Comparison of ENCODE assay signal across 8 cellular contexts in the genomic region with DNA sequence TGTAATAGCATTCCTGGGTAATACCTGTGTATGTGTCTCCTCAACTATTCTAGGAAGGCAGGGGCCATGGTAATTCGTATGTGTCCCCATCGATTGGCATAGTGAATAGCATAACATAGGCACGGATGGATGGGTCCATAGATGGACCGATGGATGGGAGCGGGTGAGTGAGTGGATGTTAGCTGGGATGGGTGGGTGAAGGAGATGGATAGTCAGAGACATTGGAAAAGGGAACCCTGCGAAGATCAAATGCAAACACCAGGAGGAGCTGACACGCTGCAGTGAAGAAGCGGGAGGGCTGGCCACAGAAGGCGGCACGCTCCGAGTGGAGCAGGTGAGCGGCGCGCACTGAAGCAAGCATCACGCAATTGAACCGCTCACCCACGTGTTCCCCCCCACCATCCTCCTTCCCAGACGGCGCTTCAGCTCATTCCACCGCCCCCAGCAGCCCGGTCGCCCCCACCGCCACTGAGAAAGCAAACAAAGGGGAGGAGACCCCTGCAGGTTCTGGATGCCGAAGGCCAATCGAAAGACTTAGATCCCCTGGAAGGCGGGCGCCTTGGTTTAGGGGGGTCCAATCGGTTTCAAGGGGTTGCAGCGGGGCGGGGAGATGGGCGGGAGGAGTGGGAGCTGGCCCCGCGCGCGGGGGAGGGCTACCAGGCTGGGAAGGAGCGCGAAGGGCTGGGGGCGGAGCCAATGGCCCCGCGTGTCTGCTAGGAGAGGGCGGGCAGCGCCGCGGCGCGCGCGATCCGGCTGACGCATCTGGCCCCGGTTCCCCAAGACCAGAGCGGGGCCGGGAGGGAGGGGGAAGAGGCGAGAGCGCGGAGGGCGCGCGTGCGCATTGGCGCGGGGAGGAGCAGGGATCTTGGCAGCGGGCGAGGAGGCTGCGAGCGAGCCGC. TPM values are rescaled to one million over a fixed set of nuclear protein-coding genes. Genes with fewer than 3 reads are reported as not detected.
DNase-seq lines count a peak whose midpoint lies in the region; ATAC-seq and TF ChIP-seq lines count a peak whose summit lies in the region.

A gene (plus strand): TSS at position 839 of the 899 bp plus-strand sequence. CDS start 90 bp downstream, outside the sequence.

- H3K4me3 ChIP-seq in epithelial cell of proximal tubule (ENCODE audit: low read depth, low read length), result peak within 1 kb of the TSS; percentile 67
- H3K4me3 ChIP-seq in mucosa of rectum (ENCODE audit: low read length in 2 of 2), result peak within 1 kb of the TSS; percentile 70 to 81

- TF ChIP-seq EP300 in Ishikawa (IDR thresholded peaks at IDR 0.05; ENCODE audit: borderline replicate concordance), result 0 out of 2 replicates have a peak, but pooled peaks have one; percentile 1

- TF ChIP-seq CTCF in epithelial cell of proximal tubule (conservative IDR thresholded peaks at IDR 0.05; ENCODE audit: low read depth, low read length), result peak; percentile 62

- TF ChIP-seq RAD21 in Ishikawa (IDR thresholded peaks at IDR 0.05; ENCODE audit: low read depth), result peak; percentile 52; the same call in 1 of the 2 replicates

- ATAC-seq in GM21529 (IDR thresholded peaks at IDR 0.05; ENCODE audit: unreplicated experiment), result peak; percentile 76

- no peaks in the 10 kb centered on the region for H3K27me3 ChIP-seq in mucosa of rectum (ENCODE audit: control insufficient read depth in 2 of 2, insufficient read depth in 2 of 2, low read length in 2 of 2)

- DNase-seq in DMS153 treated with DMSO at 0.1 percent for 48 hours (lab: John Stamatoyannopoulos, UW; ENCODE audit: unreplicated experiment) (peak; percentile 80), OCI-M2 (lab: John Stamatoyannopoulos, UW; ENCODE audit: unreplicated experiment) (peak; percentile 79), activated T-cell treated with anti-CD3 and anti-CD28 coated beads for 48 hours (ENCODE audit: low read depth) (peak; percentile 99), epithelial cell of proximal tubule (ENCODE audit: low read depth) (peak; percentile 76)
- DNase-seq in stimulated activated CD8-positive, alpha-beta memory T cell treated with anti-CD3 and anti-CD28 coated beads, Interleukin-4, amount 100 ng/mL, for 48 hours, result peak; percentile 98

- peak within 1 kb of the TSS; percentile 80 to 87 for H3K27ac ChIP-seq in mucosa of rectum (ENCODE audit: low read depth in 2 of 2, low read length in 2 of 2)

- no peaks in the 10 kb centered on the region for H3K36me3 ChIP-seq in mucosa of rectum (ENCODE audit: control insufficient read depth in 2 of 2, insufficient read depth in 2 of 2, low read length in 2 of 2)

- peaks cover 21 to 23% of the 10 kb centered on the region in 2 donors for H3K4me1 ChIP-seq in mucosa of rectum (ENCODE audit: control insufficient read depth in 2 of 2, insufficient read depth in 2 of 2, low read length in 2 of 2)

- H3K9me3 ChIP-seq in mucosa of rectum (ENCODE audit: control insufficient read depth in 2 of 2, low read length in 2 of 2), result no peaks in the 10 kb centered on the region

- peak within 1 kb of the TSS; percentile 72 to 73 for H3K9ac ChIP-seq in mucosa of rectum (ENCODE audit: low read depth in 1 of 2, low read length in 2 of 2)

TF ChIP-seq in Ishikawa, 13 proteins besides CTCF, POLR2A, EP300 and RAD21:
- TF ChIP-seq TCF12 (IDR thresholded peaks at IDR 0.05; ENCODE audit: low read depth) (no peak), NFIC (IDR thresholded peaks at IDR 0.05) (no peak), FOXM1 (IDR thresholded peaks at IDR 0.05; ENCODE audit: borderline replicate concordance, low read depth) (no peak), TAF1 (IDR thresholded peaks at IDR 0.05; ENCODE audit: low read depth) (peak; percentile 29; the same call in 1 of the 2 replicates), TEAD4 (IDR thresholded peaks at IDR 0.05) (peak; percentile 62)
- TF ChIP-seq, protein P1, sequence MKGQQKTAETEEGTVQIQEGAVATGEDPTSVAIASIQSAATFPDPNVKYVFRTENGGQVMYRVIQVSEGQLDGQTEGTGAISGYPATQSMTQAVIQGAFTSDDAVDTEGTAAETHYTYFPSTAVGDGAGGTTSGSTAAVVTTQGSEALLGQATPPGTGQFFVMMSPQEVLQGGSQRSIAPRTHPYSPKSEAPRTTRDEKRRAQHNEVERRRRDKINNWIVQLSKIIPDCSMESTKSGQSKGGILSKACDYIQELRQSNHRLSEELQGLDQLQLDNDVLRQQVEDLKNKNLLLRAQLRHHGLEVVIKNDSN (IDR thresholded peaks at IDR 0.05), result peak; percentile 67; the same call in 1 of the 2 replicates
- TF ChIP-seq, protein P2, sequence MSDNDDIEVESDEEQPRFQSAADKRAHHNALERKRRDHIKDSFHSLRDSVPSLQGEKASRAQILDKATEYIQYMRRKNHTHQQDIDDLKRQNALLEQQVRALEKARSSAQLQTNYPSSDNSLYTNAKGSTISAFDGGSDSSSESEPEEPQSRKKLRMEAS (IDR thresholded peaks at IDR 0.05), result peak; percentile 88
- TF ChIP-seq, protein P3, sequence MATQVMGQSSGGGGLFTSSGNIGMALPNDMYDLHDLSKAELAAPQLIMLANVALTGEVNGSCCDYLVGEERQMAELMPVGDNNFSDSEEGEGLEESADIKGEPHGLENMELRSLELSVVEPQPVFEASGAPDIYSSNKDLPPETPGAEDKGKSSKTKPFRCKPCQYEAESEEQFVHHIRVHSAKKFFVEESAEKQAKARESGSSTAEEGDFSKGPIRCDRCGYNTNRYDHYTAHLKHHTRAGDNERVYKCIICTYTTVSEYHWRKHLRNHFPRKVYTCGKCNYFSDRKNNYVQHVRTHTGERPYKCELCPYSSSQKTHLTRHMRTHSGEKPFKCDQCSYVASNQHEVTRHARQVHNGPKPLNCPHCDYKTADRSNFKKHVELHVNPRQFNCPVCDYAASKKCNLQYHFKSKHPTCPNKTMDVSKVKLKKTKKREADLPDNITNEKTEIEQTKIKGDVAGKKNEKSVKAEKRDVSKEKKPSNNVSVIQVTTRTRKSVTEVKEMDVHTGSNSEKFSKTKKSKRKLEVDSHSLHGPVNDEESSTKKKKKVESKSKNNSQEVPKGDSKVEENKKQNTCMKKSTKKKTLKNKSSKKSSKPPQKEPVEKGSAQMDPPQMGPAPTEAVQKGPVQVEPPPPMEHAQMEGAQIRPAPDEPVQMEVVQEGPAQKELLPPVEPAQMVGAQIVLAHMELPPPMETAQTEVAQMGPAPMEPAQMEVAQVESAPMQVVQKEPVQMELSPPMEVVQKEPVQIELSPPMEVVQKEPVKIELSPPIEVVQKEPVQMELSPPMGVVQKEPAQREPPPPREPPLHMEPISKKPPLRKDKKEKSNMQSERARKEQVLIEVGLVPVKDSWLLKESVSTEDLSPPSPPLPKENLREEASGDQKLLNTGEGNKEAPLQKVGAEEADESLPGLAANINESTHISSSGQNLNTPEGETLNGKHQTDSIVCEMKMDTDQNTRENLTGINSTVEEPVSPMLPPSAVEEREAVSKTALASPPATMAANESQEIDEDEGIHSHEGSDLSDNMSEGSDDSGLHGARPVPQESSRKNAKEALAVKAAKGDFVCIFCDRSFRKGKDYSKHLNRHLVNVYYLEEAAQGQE (IDR thresholded peaks at IDR 0.05; ENCODE audit: low read depth), result no peak

RNA-seq across cellular contexts. Expression of the gene that starts here (rescaled TPM):
- 19.9 and 20.0 TPM in 2 replicates for total RNA-seq in epithelial cell of proximal tubule

Comparison
In these comparisons a context has a peak if more than half of its experiments do, and no peak if none do; other contexts are left out.
1. Peak in every context shown above with its lines: DNase-seq, ATAC-seq, H3K4me3 ChIP-seq and H3K27ac ChIP-seq.